ENCODE assay signal across 25 cellular contexts in genomic region chr18:25074925-25075693, GRCh38.
A peak's percentile ranks its signal among the peaks of the same experiment; 100 is the strongest.
DNase-seq lines count a peak whose midpoint lies in the region; ATAC-seq lines count a peak whose summit lies in the region.
"Had no signal": no experiment of that assay in that cellular context is flagged by ENCODE, and none has a peak within 500 bp of the region (broad histone marks: within the 10 kb centered on the region; RNA-seq: fewer than 3 reads in every experiment).

No MANE protein-coding gene starts in this region.

- H3K27me3 ChIP-seq in GM23248 (replicated peaks; ENCODE audit: insufficient read depth) = no peaks in the 10 kb centered on the region
- H3K27me3 ChIP-seq: SJCRH30, upper lobe of left lung had no signal

- peak overlapping the region; percentile 46 for H3K4me2 ChIP-seq in GM23248 (ENCODE audit: unreplicated experiment)

- 54 to 58% methylated on average over 9 of the region's 9 CpGs for WGBS in GM23248 (ENCODE audit: low coverage in 1 of 2, low lambda C conversion rate in 2 of 2, missing lambda C conversion rate in 2 of 2), 2 experiments

- no peaks in the 10 kb centered on the region for H3K9me2 ChIP-seq in GM23248 (ENCODE audit: insufficient read depth)

- 0 out of 2 replicates have a peak overlapping the region, but pooled peaks have one; percentile 32 for H2AFZ ChIP-seq in GM23248

- no peaks in the 10 kb centered on the region for H3K36me3 ChIP-seq in GM23248 (ENCODE audit: low read depth)
- H3K36me3 ChIP-seq: SJCRH30, upper lobe of left lung had no signal

- no peaks in the 10 kb centered on the region for H3K79me2 ChIP-seq in GM23248 (ENCODE audit: insufficient read depth)

- in situ Hi-C loops in GM23248 (cut with MboI) = no loop called here

- no peak for DNase-seq in GM23248
- peak; percentile 42 for DNase-seq in NCI-H526 treated with DMSO at 0.1 percent for 48 hours (lab: John Stamatoyannopoulos, UW)
- DNase-seq in globus pallidus (ENCODE audit: low spot score) = peak; percentile 32
- DNase-seq in pons (ENCODE audit: low spot score) = peak; percentile 64
- no peak for DNase-seq in activated CD4-positive, CD25-positive, alpha-beta regulatory T cell treated with anti-CD3 and anti-CD28 coated beads, Interleukin-2, amount 50 U/mL, for 72 hours
- DNase-seq: activated CD4-positive, alpha-beta T cell treated with anti-CD3 and anti-CD28 coated beads for 36 hours; activated gamma-delta T cell; activated naive CD8-positive, alpha-beta T cell treated with anti-CD3 and anti-CD28 coated beads, Interleukin-2, amount 10 ng/mL, durations not matched to agents 7 days and 5 days; activated T-cell treated with anti-CD3 and anti-CD28 coated beads, Interleukin-2, amount 50 U/mL, for 1 hour; C1 segment of cervical spinal cord; COR-L47; dermis blood vessel endothelial cell; glutamatergic neuron; islet precursor cell; left ventricle myocardium superior; NCI-H187; posterior cingulate gyrus; SJCRH30; stimulated activated CD4-positive, alpha-beta T cell treated with anti-CD3 and anti-CD28 coated beads, Interleukin-12 subunit alpha, Interleukin-12 subunit beta, amount 100 ng/mL, for 4 hours; stimulated activated CD4-positive, alpha-beta T cell treated with anti-CD3 and anti-CD28 coated beads, Interleukin-4, amount 100 ng/mL, for 1 hour; upper lobe of left lung had no signal

- peaks cover 13% of the 10 kb centered on the region for H3F3A ChIP-seq in GM23248 (ENCODE audit: insufficient read depth)

- 0 out of 2 replicates have a peak overlapping the region, but pooled peaks have one; percentile 14 for H3K27ac ChIP-seq in GM23248
- H3K27ac ChIP-seq: SJCRH30, upper lobe of left lung had no signal

- no peak overlapping the region for H3K9ac ChIP-seq in GM23248

- H3K4me1 ChIP-seq in GM23248 (ENCODE audit: insufficient read depth) = peaks cover 14% of the 10 kb centered on the region
- H3K4me1 ChIP-seq: SJCRH30 had no signal

- no peaks in the 10 kb centered on the region for H3K9me3 ChIP-seq in GM23248 (ENCODE audit: low read depth)
- H3K9me3 ChIP-seq: SJCRH30, upper lobe of left lung had no signal

- no peak overlapping the region for H3K4me3 ChIP-seq in GM23248
- H3K4me3 ChIP-seq: SJCRH30, upper lobe of left lung had no signal

- ATAC-seq in HG03521 (IDR thresholded peaks at IDR 0.05; ENCODE audit: unreplicated experiment) = no peak
- no peak for ATAC-seq in GM21786 (IDR thresholded peaks at IDR 0.05; ENCODE audit: unreplicated experiment)
- ATAC-seq: activated CD4-positive, alpha-beta T cell treated with anti-CD3 and anti-CD28 coated beads for 36 hours; left ventricle myocardium superior; natural killer cell treated with Interleukin-12 subunit alpha and Interleukin-12 subunit beta and Interleukin-15 and Interleukin-18, amount 100 ng/mL, for 72 hours; sciatic nerve had no signal

- no peaks in the 10 kb centered on the region for H4K20me1 ChIP-seq in GM23248 (ENCODE audit: insufficient read depth)

Comparison
In these comparisons a context has a peak if more than half of its experiments do, and no peak if none do; other contexts are left out.
1. DNase-seq: peak in NCI-H526 treated with DMSO at 0.1 percent for 48 hours (single experiment), globus pallidus (single experiment) and pons (single experiment); none in GM23248 (single experiment) and activated CD4-positive, CD25-positive, alpha-beta regulatory T cell treated with anti-CD3 and anti-CD28 coated beads, Interleukin-2, amount 50 U/mL, for 72 hours (single experiment).